22 cellular contexts compared by ENCODE assay signal in the genomic region with DNA sequence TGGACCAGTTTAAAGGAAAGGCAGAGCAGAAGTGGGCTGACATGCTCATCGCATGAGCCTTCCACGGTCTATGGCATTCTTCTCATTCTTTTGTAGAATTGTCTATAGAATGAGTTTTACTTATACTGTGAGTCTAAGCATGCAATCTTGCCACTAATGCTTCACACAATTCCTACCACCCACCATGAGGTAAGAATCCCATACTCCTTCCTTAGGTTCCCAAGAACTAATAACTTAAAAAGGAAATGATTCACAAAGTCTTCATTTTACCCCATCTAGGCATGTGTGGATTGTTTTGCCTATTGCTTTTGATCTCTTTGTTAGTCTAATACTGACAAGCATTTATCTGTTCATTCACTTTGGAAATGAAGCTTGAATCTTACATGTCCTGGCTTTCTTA.
"Had no signal": no experiment of that assay in that cellular context is flagged by ENCODE, and none has a peak within 500 bp of the region (broad histone marks: within the 10 kb centered on the region; RNA-seq: fewer than 3 reads in every experiment).

No MANE protein-coding gene starts in this region.

- DNase-seq: activated CD4-positive, alpha-beta T cell treated with anti-CD3 and anti-CD28 coated beads for 36 hours; activated CD4-positive, alpha-beta T cell treated with anti-CD3 and anti-CD28 coated beads, Interleukin-2, amount 50 U/mL, for 4 hours; activated CD8-positive, alpha-beta memory T cell treated with anti-CD3 and anti-CD28 coated beads, Interleukin-2, amount 50 U/mL, for 48 hours; activated naive CD4-positive, alpha-beta T cell treated with Interleukin-2 at 50 U/mL for 16 hours; activated naive CD8-positive, alpha-beta T cell treated with anti-CD3 and anti-CD28 coated beads for 36 hours; activated T-cell treated with anti-CD3 and anti-CD28 coated beads, Interleukin-2, amount 50 U/mL, for 48 hours; effector CD4-positive, alpha-beta T cell; hippocampal formation; kidney glomerular epithelial cell; left lung; naive thymus-derived CD8-positive, alpha-beta T cell; retina; sigmoid colon; stimulated activated CD4-positive, alpha-beta T cell treated with anti-CD3 and anti-CD28 coated beads, Interleukin-2, amount 100 ng/mL, for 48 hours; stimulated activated CD8-positive, alpha-beta memory T cell treated with anti-CD3 and anti-CD28 coated beads, Interleukin-4, amount 100 ng/mL, for 48 hours; stimulated activated naive B cell treated with anti-CD40 and anti-IgM and Interleukin-4, amounts not matched to agents 10 μg/mL and 1 μg/mL and 100 μg/mL, for 72 hours; T1000; testis; trophoblast cell; uterus had no signal

- H3K4me3 ChIP-seq: left lung, lung, sigmoid colon, testis, uterus had no signal

- H3K27me3 ChIP-seq: left lung, sigmoid colon, testis, uterus had no signal

- H3K9me3 ChIP-seq: left lung, sigmoid colon, testis, uterus had no signal

- ATAC-seq: activated CD4-positive, alpha-beta T cell treated with anti-CD3 and anti-CD28 coated beads for 36 hours; left lung; naive thymus-derived CD8-positive, alpha-beta T cell; stimulated activated naive B cell treated with anti-CD40 and anti-IgM and Interleukin-4, amounts not matched to agents 10 μg/mL and 1 μg/mL and 100 μg/mL, for 72 hours; WTC11 had no signal

- H3K36me3 ChIP-seq: left lung, sigmoid colon, uterus had no signal

- H3K27ac ChIP-seq: left lung, sigmoid colon, testis, uterus had no signal
